Comparison of ENCODE assay signal across 22 cellular contexts in genomic region chr14:20560961-20561360, GRCh38. TPM values are rescaled to one million over a fixed set of nuclear protein-coding genes. Genes with fewer than 3 reads are reported as not detected.
"Had no signal": no experiment of that assay in that cellular context is flagged by ENCODE, and none has a peak within 500 bp of the region (broad histone marks: within the 10 kb centered on the region; RNA-seq: fewer than 3 reads in every experiment).

RNASE9 (minus strand) TSS chr14:20561047.

- H3K27me3 ChIP-seq: body of pancreas, esophagus squamous epithelium, heart right ventricle, suprapubic skin, vagina had no signal

- H3K79me2 ChIP-seq: parathyroid adenoma had no signal

- H3K36me3 ChIP-seq: esophagus squamous epithelium, heart right ventricle, suprapubic skin, vagina had no signal

- H3K9ac ChIP-seq: parathyroid adenoma had no signal

- H3K4me3 Mint-ChIP-seq: activated CD4-positive, alpha-beta memory T cell treated with anti-CD3 and anti-CD28 coated beads, Interleukin-2, amount 10 ng/mL, durations not matched to agents 7 days and 5 days; activated CD4-positive, alpha-beta T cell treated with anti-CD3 and anti-CD28 coated beads for 36 hours; activated naive CD8-positive, alpha-beta T cell treated with anti-CD3 and anti-CD28 coated beads, Interleukin-2, amount 10 ng/mL, durations not matched to agents 7 days and 5 days; activated T-cell treated with anti-CD3 and anti-CD28 coated beads, Interleukin-2, amount 50 U/mL, for 24 hours; effector memory CD8-positive, alpha-beta T cell; natural killer cell; stimulated activated naive CD8-positive, alpha-beta T cell treated with anti-CD3 and anti-CD28 coated beads, Interleukin-15, Interleukin-2, amounts not matched to agents 100 ng/mL and 50 ng/mL, for 24 hours; T-helper 2 cell treated with Interferon-gamma antibody and Interleukin-4, amounts not matched to agents 5 μg/mL and 100 μg/mL, for 36 hours had no signal

- H2AFZ ChIP-seq: parathyroid adenoma had no signal

- H3K4me1 Mint-ChIP-seq: activated CD4-positive, alpha-beta memory T cell treated with anti-CD3 and anti-CD28 coated beads, Interleukin-2, amount 10 ng/mL, durations not matched to agents 7 days and 5 days; activated CD4-positive, alpha-beta T cell treated with anti-CD3 and anti-CD28 coated beads for 36 hours; activated naive CD8-positive, alpha-beta T cell treated with anti-CD3 and anti-CD28 coated beads, Interleukin-2, amount 10 ng/mL, durations not matched to agents 7 days and 5 days; natural killer cell had no signal

- H3K9me3 Mint-ChIP-seq: activated CD4-positive, alpha-beta memory T cell treated with anti-CD3 and anti-CD28 coated beads, Interleukin-2, amount 10 ng/mL, durations not matched to agents 7 days and 5 days; activated T-cell treated with anti-CD3 and anti-CD28 coated beads, Interleukin-2, amount 50 U/mL, for 24 hours; activated T-helper 2 cell treated with anti-CD3 and anti-CD28 coated beads, Interferon-gamma antibody, Interleukin-2, Interleukin-4, amounts not matched to agents 10 μg/mL and 5 μg/mL and 100 μg/mL, durations not matched to agents 14 hours and 24 hours and 36 hours; effector memory CD8-positive, alpha-beta T cell; natural killer cell; stimulated activated naive CD8-positive, alpha-beta T cell treated with anti-CD3 and anti-CD28 coated beads, Interleukin-15, Interleukin-2, amounts not matched to agents 100 ng/mL and 50 ng/mL, for 24 hours; T-helper 2 cell treated with Interferon-gamma antibody and Interleukin-4, amounts not matched to agents 5 μg/mL and 100 μg/mL, for 36 hours had no signal

- H3K9me3 ChIP-seq: body of pancreas, esophagus squamous epithelium, heart right ventricle, suprapubic skin, vagina had no signal

- H3K27me3 Mint-ChIP-seq: activated CD4-positive, alpha-beta T cell treated with anti-CD3 and anti-CD28 coated beads for 36 hours; activated T-cell treated with anti-CD3 and anti-CD28 coated beads, Interleukin-2, amount 50 U/mL, for 24 hours had no signal

- ATAC-seq: activated CD4-positive, alpha-beta T cell treated with anti-CD3 and anti-CD28 coated beads for 36 hours; body of pancreas; effector memory CD8-positive, alpha-beta T cell; heart right ventricle; left cardiac atrium; natural killer cell had no signal

- H3K27ac Mint-ChIP-seq: activated CD4-positive, alpha-beta memory T cell treated with anti-CD3 and anti-CD28 coated beads, Interleukin-2, amount 10 ng/mL, durations not matched to agents 7 days and 5 days; activated CD4-positive, alpha-beta T cell treated with anti-CD3 and anti-CD28 coated beads for 36 hours; activated naive CD8-positive, alpha-beta T cell treated with anti-CD3 and anti-CD28 coated beads, Interleukin-2, amount 10 ng/mL, durations not matched to agents 7 days and 5 days; activated T-cell treated with anti-CD3 and anti-CD28 coated beads, Interleukin-2, amount 50 U/mL, for 24 hours; activated T-helper 2 cell treated with anti-CD3 and anti-CD28 coated beads, Interferon-gamma antibody, Interleukin-2, Interleukin-4, amounts not matched to agents 10 μg/mL and 5 μg/mL and 100 μg/mL, durations not matched to agents 14 hours and 24 hours and 36 hours; effector memory CD8-positive, alpha-beta T cell; natural killer cell; stimulated activated naive CD8-positive, alpha-beta T cell treated with anti-CD3 and anti-CD28 coated beads, Interleukin-15, Interleukin-2, amounts not matched to agents 100 ng/mL and 50 ng/mL, for 24 hours; T-helper 2 cell treated with Interferon-gamma antibody and Interleukin-4, amounts not matched to agents 5 μg/mL and 100 μg/mL, for 36 hours had no signal

- H3K27ac ChIP-seq: body of pancreas, esophagus squamous epithelium, heart right ventricle, parathyroid adenoma, suprapubic skin, vagina had no signal

- DNase-seq: activated CD4-positive, alpha-beta memory T cell treated with anti-CD3 and anti-CD28 coated beads, Interleukin-2, amount 10 ng/mL, durations not matched to agents 7 days and 5 days; activated CD4-positive, alpha-beta T cell treated with anti-CD3 and anti-CD28 coated beads for 36 hours; activated naive CD4-positive, alpha-beta T cell treated with Interleukin-2 at 50 U/mL for 16 hours; activated naive CD8-positive, alpha-beta T cell treated with anti-CD3 and anti-CD28 coated beads, Interleukin-2, amount 10 ng/mL, durations not matched to agents 7 days and 5 days; activated T-cell treated with anti-CD3 and anti-CD28 coated beads, Interleukin-2, amount 50 U/mL, for 24 hours; body of pancreas; caudate nucleus; effector memory CD8-positive, alpha-beta T cell; esophagus squamous epithelium; heart right ventricle; left cardiac atrium; mesenchymal stem cell; natural killer cell; trophoblast cell had no signal

- H3K4me3 ChIP-seq: body of pancreas, esophagus squamous epithelium, heart right ventricle, suprapubic skin, vagina had no signal

- H3K4me1 ChIP-seq: body of pancreas, esophagus squamous epithelium, heart right ventricle, suprapubic skin, vagina had no signal

- H3K36me3 Mint-ChIP-seq: activated naive CD8-positive, alpha-beta T cell treated with anti-CD3 and anti-CD28 coated beads, Interleukin-2, amount 10 ng/mL, durations not matched to agents 7 days and 5 days; natural killer cell had no signal

RNA-seq across cellular contexts. Expression of gene RNASE9, which starts in this region (rescaled TPM):
- total RNA-seq: activated CD4-positive, alpha-beta memory T cell treated with anti-CD3 and anti-CD28 coated beads, Interleukin-2, amount 10 ng/mL, durations not matched to agents 7 days and 5 days; activated CD4-positive, alpha-beta T cell treated with anti-CD3 and anti-CD28 coated beads for 36 hours; activated naive CD8-positive, alpha-beta T cell treated with anti-CD3 and anti-CD28 coated beads, Interleukin-2, amount 10 ng/mL, durations not matched to agents 7 days and 5 days; activated T-helper 2 cell treated with anti-CD3 and anti-CD28 coated beads, Interferon-gamma antibody, Interleukin-2, Interleukin-4, amounts not matched to agents 10 μg/mL and 5 μg/mL and 100 μg/mL, durations not matched to agents 14 hours and 24 hours and 36 hours; body of pancreas; dermis microvascular lymphatic vessel endothelial cell; esophagus squamous epithelium; heart right ventricle; left cardiac atrium; lower leg skin; natural killer cell; suprapubic skin; vagina had no signal
- polyA plus RNA-seq: heart right ventricle had no signal
